ENCODE assay signal across 19 cellular contexts in genomic region chr1:227905573-227906487, GRCh38. TPM values are rescaled to one million over a fixed set of nuclear protein-coding genes. Genes with fewer than 3 reads are reported as not detected.
DNase-seq lines count a peak whose midpoint lies in the region; ATAC-seq and TF ChIP-seq lines count a peak whose summit lies in the region.
"Had no signal": no experiment of that assay in that cellular context is flagged by ENCODE, and none has a peak within 500 bp of the region (broad histone marks: within the 10 kb centered on the region; RNA-seq: fewer than 3 reads in every experiment).

No MANE protein-coding gene starts in this region.

- H3K79me2 ChIP-seq in GM23338 (replicated peaks; ENCODE audit: insufficient read depth) = no peaks in the 10 kb centered on the region

- H3K4me3 Mint-ChIP-seq in activated naive CD8-positive, alpha-beta T cell treated with anti-CD3 and anti-CD28 coated beads for 36 hours = no peak overlapping the region
- H3K4me3 Mint-ChIP-seq in activated naive CD8-positive, alpha-beta T cell treated with anti-CD3 and anti-CD28 coated beads, Interleukin-2, amount 50 U/mL, for 24 hours = no peak overlapping the region
- H3K4me3 Mint-ChIP-seq in GM23338 = no peak overlapping the region
- H3K4me3 Mint-ChIP-seq in HFFc6 = no peak overlapping the region
- H3K4me3 Mint-ChIP-seq: CD8-positive, alpha-beta memory T cell had no signal

- H3K27me3 ChIP-seq in GM23338 (ENCODE audit: insufficient read depth) = no peaks in the 10 kb centered on the region
- no peaks in the 10 kb centered on the region for H3K27me3 ChIP-seq in NT2/D1 (ENCODE audit: insufficient read depth, insufficient read length)
- H3K27me3 ChIP-seq: Peyer's patch had no signal

- no peaks in the 10 kb centered on the region for H3K9me3 ChIP-seq in NT2/D1 (ENCODE audit: insufficient read depth, low read length)
- H3K9me3 ChIP-seq: Peyer's patch had no signal

- DNase-seq in activated naive CD8-positive, alpha-beta T cell treated with anti-CD3 and anti-CD28 coated beads for 36 hours = no peak
- no peak for DNase-seq in activated naive CD8-positive, alpha-beta T cell treated with anti-CD3 and anti-CD28 coated beads, Interleukin-2, amount 50 U/mL, for 24 hours
- DNase-seq in GM23338 (ENCODE audit: low spot score) = no peak
- DNase-seq in NT2/D1 (ENCODE audit: low read depth, low spot score) = no peak
- DNase-seq in myocyte (ENCODE audit: low read depth) = peak; percentile 17
- no peak for DNase-seq in effector CD8-positive, alpha-beta T cell (lab: John Stamatoyannopoulos, UW)
- DNase-seq in HFFc6 = no peak
- DNase-seq: C1 segment of cervical spinal cord; CD8-positive, alpha-beta memory T cell; GDM1; HCEC 1CT; NCI-H1105 treated with DMSO at 0.1 percent for 48 hours; NCI-H1694; NCI-H2081 treated with DMSO at 0.1 percent for 48 hours; NCI-H510A; NCI-H774; Peyer's patch; SHP77 had no signal

- no peaks in the 10 kb centered on the region for H3K9me2 ChIP-seq in GM23338 (ENCODE audit: insufficient read depth)

- H3K4me1 ChIP-seq in GM23338 (ENCODE audit: insufficient read depth) (peaks cover 4% of the 10 kb centered on the region; the same call in 1 of the 2 replicates), NT2/D1 (ENCODE audit: insufficient read depth, insufficient read length) (peaks cover 46% of the 10 kb centered on the region)
- H3K4me1 ChIP-seq: Peyer's patch had no signal

- H4K20me1 ChIP-seq in GM23338 (replicated peaks; ENCODE audit: insufficient read depth) = no peaks in the 10 kb centered on the region

- H3K4me2 ChIP-seq in GM23338 = no peak overlapping the region

- H3K27me3 Mint-ChIP-seq in activated naive CD8-positive, alpha-beta T cell treated with anti-CD3 and anti-CD28 coated beads for 36 hours = no peaks in the 10 kb centered on the region
- no peaks in the 10 kb centered on the region for H3K27me3 Mint-ChIP-seq in activated naive CD8-positive, alpha-beta T cell treated with anti-CD3 and anti-CD28 coated beads, Interleukin-2, amount 50 U/mL, for 24 hours
- H3K27me3 Mint-ChIP-seq in GM23338 (ENCODE audit: insufficient read depth, low read depth, poor library complexity) = peaks cover 5% of the 10 kb centered on the region
- peaks cover 4% of the 10 kb centered on the region; the same call in 1 of the 2 replicates for H3K27me3 Mint-ChIP-seq in HFFc6 (ENCODE audit: insufficient read depth)

- H3K27ac ChIP-seq in GM23338 (ENCODE audit: low read depth) = no peak overlapping the region
- H3K27ac ChIP-seq: Peyer's patch, SK-N-MC had no signal

- peak; percentile 7 to 31; a peak in 1 of 4 replicates for TF ChIP-seq CTCF in GM23338 (conservative IDR thresholded peaks at IDR 0.05; ENCODE audit: low read depth in 2 of 2)
- no peak for TF ChIP-seq CTCF in HFFc6 (IDR thresholded peaks at IDR 0.05)

- H3K4me3 ChIP-seq in GM23338 (no peak overlapping the region), NT2/D1 (ENCODE audit: insufficient read length, low read depth) (no peak overlapping the region)
- H3K4me3 ChIP-seq: Peyer's patch, SK-N-MC had no signal

- no peaks in the 10 kb centered on the region for H3K4me1 Mint-ChIP-seq in activated naive CD8-positive, alpha-beta T cell treated with anti-CD3 and anti-CD28 coated beads for 36 hours
- no peaks in the 10 kb centered on the region for H3K4me1 Mint-ChIP-seq in activated naive CD8-positive, alpha-beta T cell treated with anti-CD3 and anti-CD28 coated beads, Interleukin-2, amount 50 U/mL, for 24 hours
- peaks cover 20% of the 10 kb centered on the region for H3K4me1 Mint-ChIP-seq in GM23338
- H3K4me1 Mint-ChIP-seq in HFFc6 (ENCODE audit: low read depth) = no peaks in the 10 kb centered on the region

- no peak overlapping the region for H2AFZ ChIP-seq in GM23338

- no peak for ATAC-seq in activated naive CD8-positive, alpha-beta T cell treated with anti-CD3 and anti-CD28 coated beads, Interleukin-2, amount 50 U/mL, for 24 hours
- ATAC-seq in GM23338 = no peak; the same call in 2 of the 3 replicates

- H3F3A ChIP-seq in GM23338 (replicated peaks; ENCODE audit: low read depth) = no peaks in the 10 kb centered on the region

- no peaks in the 10 kb centered on the region for H3K36me3 Mint-ChIP-seq in activated naive CD8-positive, alpha-beta T cell treated with anti-CD3 and anti-CD28 coated beads for 36 hours
- no peaks in the 10 kb centered on the region for H3K36me3 Mint-ChIP-seq in activated naive CD8-positive, alpha-beta T cell treated with anti-CD3 and anti-CD28 coated beads, Interleukin-2, amount 50 U/mL, for 24 hours (ENCODE audit: low read depth)
- H3K36me3 Mint-ChIP-seq in GM23338 (ENCODE audit: low read depth) = no peaks in the 10 kb centered on the region; the same call in 2 of the 3 replicates
- no peaks in the 10 kb centered on the region for H3K36me3 Mint-ChIP-seq in HFFc6 (ENCODE audit: low read depth)
- H3K36me3 Mint-ChIP-seq: CD8-positive, alpha-beta memory T cell had no signal

- peak overlapping the region; percentile 52 for H3K9ac ChIP-seq in NT2/D1 (ENCODE audit: insufficient read length, low read depth)

- H3K9me3 Mint-ChIP-seq in activated naive CD8-positive, alpha-beta T cell treated with anti-CD3 and anti-CD28 coated beads for 36 hours = no peaks in the 10 kb centered on the region
- no peaks in the 10 kb centered on the region for H3K9me3 Mint-ChIP-seq in activated naive CD8-positive, alpha-beta T cell treated with anti-CD3 and anti-CD28 coated beads, Interleukin-2, amount 50 U/mL, for 24 hours
- H3K9me3 Mint-ChIP-seq in GM23338 (no peaks in the 10 kb centered on the region), HFFc6 (no peaks in the 10 kb centered on the region)
- H3K9me3 Mint-ChIP-seq: CD8-positive, alpha-beta memory T cell had no signal

- H3K27ac Mint-ChIP-seq in activated naive CD8-positive, alpha-beta T cell treated with anti-CD3 and anti-CD28 coated beads for 36 hours = peak overlapping the region; percentile 61
- no peak overlapping the region for H3K27ac Mint-ChIP-seq in activated naive CD8-positive, alpha-beta T cell treated with anti-CD3 and anti-CD28 coated beads, Interleukin-2, amount 50 U/mL, for 24 hours
- no peak overlapping the region for H3K27ac Mint-ChIP-seq in GM23338
- no peak overlapping the region for H3K27ac Mint-ChIP-seq in HFFc6

- H3K36me3 ChIP-seq in GM23338 (ENCODE audit: insufficient read depth) = no peaks in the 10 kb centered on the region
- no peaks in the 10 kb centered on the region for H3K36me3 ChIP-seq in NT2/D1 (ENCODE audit: insufficient read depth, insufficient read length, low read length)
- H3K36me3 ChIP-seq: Peyer's patch had no signal

TF ChIP-seq in GM23338, 12 proteins besides CTCF, POLR2A, EP300 and RAD21 (continues in another document):
- no peak for TF ChIP-seq EZH2 (IDR thresholded peaks at IDR 0.05; ENCODE audit: low read depth, unreplicated experiment)
- TF ChIP-seq ZNF331 (CRISPR knock-in tag; IDR thresholded peaks at IDR 0.05; ENCODE audit: low read depth) = no peak
- TF ChIP-seq REST (IDR thresholded peaks at IDR 0.05; ENCODE audit: unreplicated experiment) = no peak
- TF ChIP-seq EZH2phosphoT487 (IDR thresholded peaks at IDR 0.05; ENCODE audit: unreplicated experiment) = no peak
- TF ChIP-seq ZNF114 (CRISPR knock-in tag; IDR thresholded peaks at IDR 0.05) = no peak
- TF ChIP-seq POLR2AphosphoS5 (IDR thresholded peaks at IDR 0.05; ENCODE audit: low read depth) = no peak

RNA-seq across cellular contexts. Expression of gene WNT9A, which starts 41.9 kb away (rescaled TPM):
- not detected for total RNA-seq in activated naive CD8-positive, alpha-beta T cell treated with anti-CD3 and anti-CD28 coated beads for 36 hours
- 1.8 and 2.0 TPM in 2 replicates for total RNA-seq in GM23338 (2014; rRNA removed; shearing (Covaris generic))
- 0.06 and 0.07 TPM in 2 replicates for polyA plus RNA-seq in GM23338 (2016; fragmentation: Nextera tagmentation; extraction: Ambion mirVana)
- total RNA-seq in myocyte = 6.5 and 10.6 TPM in 2 replicates
- polyA plus RNA-seq in myocyte (2012) = 11.8 TPM
- under 1 TPM; 0.17 to 0.67 (median 0.57) TPM for total RNA-seq in HFFc6 (2021; fragmentation: NEBNext Ultra II Directional; extraction: Animal tissue kit (Norgen Biotek cat#: 25700))
- polyA plus RNA-seq: CD8-positive, alpha-beta memory T cell had no signal
